In genomic region chr5:112976432-112977309, GRCh38 we compare ENCODE assay signal across 8 cellular contexts. TPM values are rescaled to one million over a fixed set of nuclear protein-coding genes. Genes with fewer than 3 reads are reported as not detected.
DNase-seq lines count a peak whose midpoint lies in the region; ATAC-seq and TF ChIP-seq lines count a peak whose summit lies in the region.

DCP2 (plus strand) TSS chr5:112976798; CDS start chr5:112976934, 136 bp downstream.

- H3K9me3 ChIP-seq in Karpas-422 (ENCODE audit: low read length) (no peaks in the 10 kb centered on the region), esophagus muscularis mucosa (no peaks in the 10 kb centered on the region), muscle layer of duodenum (ENCODE audit: control insufficient read depth in 1 of 2, low read length in 2 of 2) (no peaks in the 10 kb centered on the region)

- H4K20me1 ChIP-seq in Karpas-422 (ENCODE audit: insufficient read depth, low read depth, low read length), result peaks cover 5% of the 10 kb centered on the region; the same call in 1 of the 2 replicates

- peak within 1 kb of the TSS; percentile 96 for H3K4me3 ChIP-seq in Karpas-422 (ENCODE audit: low read length)
- peak within 1 kb of the TSS; percentile 85 to 95 (median 88) for H3K4me3 ChIP-seq in esophagus muscularis mucosa
- peak within 1 kb of the TSS; percentile 94 for H3K4me3 ChIP-seq in muscle layer of duodenum (ENCODE audit: low read depth in 1 of 2, low read length in 2 of 2)

- peak; percentile 39 for TF ChIP-seq POLR2A in esophagus muscularis mucosa (IDR thresholded peaks at IDR 0.05; ENCODE audit: low read depth)

- H3K79me2 ChIP-seq in Karpas-422 (ENCODE audit: low read length), result peaks cover 51% of the 10 kb centered on the region

- peak within 1 kb of the TSS; percentile 91 for H3K4me2 ChIP-seq in Karpas-422 (ENCODE audit: low read depth, low read length, poor library complexity, severe bottlenecking)

- no peaks in the 10 kb centered on the region for H3K27me3 ChIP-seq in Karpas-422 (ENCODE audit: low read length)
- H3K27me3 ChIP-seq in esophagus muscularis mucosa, result no peaks in the 10 kb centered on the region
- no peaks in the 10 kb centered on the region for H3K27me3 ChIP-seq in muscle layer of duodenum (ENCODE audit: low read depth, low read length)

- no peak for TF ChIP-seq EP300 in esophagus muscularis mucosa (IDR thresholded peaks at IDR 0.05)

- H3K9me2 ChIP-seq in Karpas-422 (replicated peaks; ENCODE audit: insufficient read depth, low read length), result no peaks in the 10 kb centered on the region

- H2AFZ ChIP-seq in Karpas-422 (ENCODE audit: low read length), result peak within 1 kb of the TSS; percentile 47; the same call in 1 of the 2 replicates

- H3K36me3 ChIP-seq in Karpas-422 (ENCODE audit: insufficient read depth, low read length) (peaks cover 16% of the 10 kb centered on the region), esophagus muscularis mucosa (peaks cover 0 to 1% (median 0%) of the 10 kb centered on the region in 4 donors), muscle layer of duodenum (ENCODE audit: control insufficient read depth in 1 of 2, insufficient read depth in 2 of 2, low read length in 2 of 2) (no peaks in the 10 kb centered on the region)

- intact Hi-C loops in esophagus muscularis mucosa (cut with DNase I), result loop anchor here (5.0 kb wide), 1 partner anchor 49 kb away; no protein-coding TSS in a partner anchor

- DNase-seq in DMS79 treated with DMSO at 0.1 percent for 48 hours (lab: John Stamatoyannopoulos, UW) (peak; percentile 97), Karpas-422 (peak; percentile 99), RKO (ENCODE audit: low spot score) (peak; percentile 99), activated T-helper 1 cell treated with Interleukin-2 at 50 U/mL for 16 hours (ENCODE audit: low read depth) (peak; percentile 93), esophagus muscularis mucosa (ENCODE audit: extremely low spot score) (peak; percentile 98)
- DNase-seq in stimulated activated CD8-positive, alpha-beta memory T cell treated with anti-CD3 and anti-CD28 coated beads, Interleukin-7, amount 100 ng/mL, for 4 hours (ENCODE audit: low read depth in 2 of 2), result peak; percentile 91 to 92

- peak in 1 of 3 experiments; percentile 22 for TF ChIP-seq CTCF in esophagus muscularis mucosa (IDR thresholded peaks at IDR 0.05)

- peak within 1 kb of the TSS; percentile 75 for H3K27ac ChIP-seq in Karpas-422 (ENCODE audit: low read length)
- peak within 1 kb of the TSS; percentile 86 to 93 (median 90) for H3K27ac ChIP-seq in esophagus muscularis mucosa (replicated peaks in 1 of 4)
- H3K27ac ChIP-seq in muscle layer of duodenum (ENCODE audit: low read length), result peak within 1 kb of the TSS; percentile 88

- peak within 1 kb of the TSS; percentile 95 for H3K9ac ChIP-seq in Karpas-422 (ENCODE audit: low read length)

- peak; percentile 97 for ATAC-seq in GM21825 (IDR thresholded peaks at IDR 0.05; ENCODE audit: unreplicated experiment)

- H3K4me1 ChIP-seq in Karpas-422 (ENCODE audit: low read length), result peaks cover 37% of the 10 kb centered on the region
- peaks cover 13 to 37% (median 31%) of the 10 kb centered on the region in 4 donors for H3K4me1 ChIP-seq in esophagus muscularis mucosa
- H3K4me1 ChIP-seq in muscle layer of duodenum (ENCODE audit: control insufficient read depth in 1 of 2, insufficient read depth in 2 of 2, low read length in 2 of 2), result peaks cover 4 to 33% of the 10 kb centered on the region in 2 donors

- under 1% methylated on average over 62 of the region's 75 CpGs for WGBS in esophagus muscularis mucosa

RNA-seq across cellular contexts. Expression of gene DCP2, which starts in this region (rescaled TPM):
- total RNA-seq in Karpas-422 (2014; rRNA removed; shearing (Covaris generic); ENCODE audit: low replicate concordance), result 74.2 and 128 TPM in 2 replicates
- total RNA-seq in esophagus muscularis mucosa, result 10 to 100 TPM; 15.7 to 26.7 (median 17.7) TPM

Comparison
In these comparisons a context has a peak if more than half of its experiments do, and no peak if none do; other contexts are left out.
1. Peak in every context shown above with its lines: DNase-seq, ATAC-seq, H3K4me3 ChIP-seq and H3K27ac ChIP-seq.